30 cellular contexts compared by ENCODE assay signal in the genomic region with DNA sequence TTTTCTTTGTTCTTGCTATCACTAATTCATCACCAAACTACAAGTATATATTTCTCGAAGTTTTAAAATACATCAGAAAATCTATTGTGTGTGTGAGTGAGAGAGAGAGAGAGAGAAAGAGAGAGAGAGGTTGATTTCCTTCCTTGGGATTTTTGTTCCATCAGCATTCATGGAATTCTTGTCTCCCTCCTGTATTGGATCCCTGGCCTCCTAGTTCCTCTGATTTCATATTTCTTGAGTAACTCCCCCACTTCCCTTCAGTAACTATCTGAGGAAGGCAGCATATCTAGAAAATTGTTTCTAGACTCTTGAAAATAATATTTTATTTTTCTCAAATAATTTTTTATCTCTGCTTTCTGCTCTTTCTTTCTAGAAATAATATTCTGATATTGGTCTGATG.
"Had no signal": no experiment of that assay in that cellular context is flagged by ENCODE, and none has a peak within 500 bp of the region (broad histone marks: within the 10 kb centered on the region; RNA-seq: fewer than 3 reads in every experiment).

No MANE protein-coding gene starts in this region.

- H3K4me1 ChIP-seq: body of pancreas, colonic mucosa, foreskin keratinocyte, gastrocnemius medialis, heart left ventricle had no signal

- H3K27ac Mint-ChIP-seq: activated CD4-positive, alpha-beta memory T cell treated with anti-CD3 and anti-CD28 coated beads, Interleukin-2, amount 10 ng/mL, durations not matched to agents 7 days and 5 days; activated CD4-positive, alpha-beta T cell treated with anti-CD3 and anti-CD28 coated beads, Interleukin-2, amount 10 ng/mL, durations not matched to agents 7 days and 5 days; activated naive CD4-positive, alpha-beta T cell treated with anti-CD3 and anti-CD28 coated beads, Interleukin-2, amount 10 ng/mL, durations not matched to agents 7 days and 5 days; activated naive CD4-positive, alpha-beta T cell treated with anti-CD3 and anti-CD28 coated beads, Interleukin-2, amount 50 U/mL, for 72 hours; activated naive CD8-positive, alpha-beta T cell treated with anti-CD3 and anti-CD28 coated beads, Interleukin-2, amount 10 ng/mL, durations not matched to agents 7 days and 5 days; activated T-cell treated with anti-CD3 and anti-CD28 coated beads, Interleukin-2, amount 50 U/mL, for 24 hours; activated T-cell treated with anti-CD3 and anti-CD28 coated beads, Interleukin-2, amount 50 U/mL, for 72 hours; dendritic cell treated with granulocyte-macrophage colony-stimulating factor and Interleukin-4, amounts not matched to agents 40 ng/mL and 50 ng/mL, for 4 days; endodermal cell had no signal

- H3K27ac ChIP-seq: body of pancreas, colonic mucosa, dorsolateral prefrontal cortex, foreskin keratinocyte, gastrocnemius medialis, heart left ventricle had no signal

- H3K27me3 ChIP-seq: body of pancreas, colonic mucosa, dorsolateral prefrontal cortex, foreskin keratinocyte, gastrocnemius medialis, heart left ventricle had no signal

- H3K4me1 Mint-ChIP-seq: activated naive CD8-positive, alpha-beta T cell treated with anti-CD3 and anti-CD28 coated beads, Interleukin-2, amount 10 ng/mL, durations not matched to agents 7 days and 5 days had no signal

- H3K36me3 ChIP-seq: colonic mucosa, gastrocnemius medialis had no signal

- H3K4me3 ChIP-seq: body of pancreas, colonic mucosa, dorsolateral prefrontal cortex, gastrocnemius medialis, heart left ventricle had no signal

- H3K4me3 Mint-ChIP-seq: activated CD4-positive, alpha-beta memory T cell treated with anti-CD3 and anti-CD28 coated beads, Interleukin-2, amount 10 ng/mL, durations not matched to agents 7 days and 5 days; activated CD4-positive, alpha-beta T cell treated with anti-CD3 and anti-CD28 coated beads, Interleukin-2, amount 10 ng/mL, durations not matched to agents 7 days and 5 days; activated naive CD4-positive, alpha-beta T cell treated with anti-CD3 and anti-CD28 coated beads, Interleukin-2, amount 10 ng/mL, durations not matched to agents 7 days and 5 days; activated naive CD8-positive, alpha-beta T cell treated with anti-CD3 and anti-CD28 coated beads, Interleukin-2, amount 10 ng/mL, durations not matched to agents 7 days and 5 days; activated T-cell treated with anti-CD3 and anti-CD28 coated beads, Interleukin-2, amount 50 U/mL, for 24 hours; activated T-cell treated with anti-CD3 and anti-CD28 coated beads, Interleukin-2, amount 50 U/mL, for 72 hours; dendritic cell treated with granulocyte-macrophage colony-stimulating factor and Interleukin-4, amounts not matched to agents 40 ng/mL and 50 ng/mL, for 4 days; endodermal cell had no signal

- H3K27me3 Mint-ChIP-seq: activated CD4-positive, alpha-beta memory T cell treated with anti-CD3 and anti-CD28 coated beads, Interleukin-2, amount 10 ng/mL, durations not matched to agents 7 days and 5 days; activated CD4-positive, alpha-beta T cell treated with anti-CD3 and anti-CD28 coated beads, Interleukin-2, amount 10 ng/mL, durations not matched to agents 7 days and 5 days; activated naive CD4-positive, alpha-beta T cell treated with anti-CD3 and anti-CD28 coated beads, Interleukin-2, amount 10 ng/mL, durations not matched to agents 7 days and 5 days; activated naive CD8-positive, alpha-beta T cell treated with anti-CD3 and anti-CD28 coated beads, Interleukin-2, amount 10 ng/mL, durations not matched to agents 7 days and 5 days; activated T-cell treated with anti-CD3 and anti-CD28 coated beads, Interleukin-2, amount 50 U/mL, for 24 hours; dendritic cell treated with granulocyte-macrophage colony-stimulating factor and Interleukin-4, amounts not matched to agents 40 ng/mL and 50 ng/mL, for 4 days had no signal

- ATAC-seq: activated naive CD4-positive, alpha-beta T cell treated with anti-CD3 and anti-CD28 coated beads, Interleukin-2, amount 50 U/mL, for 72 hours; activated T-cell treated with anti-CD3 and anti-CD28 coated beads, Interleukin-2, amount 50 U/mL, for 72 hours; body of pancreas; esophagus mucosa; foreskin keratinocyte; gastrocnemius medialis; heart left ventricle had no signal

- H3K36me3 Mint-ChIP-seq: activated naive CD4-positive, alpha-beta T cell treated with anti-CD3 and anti-CD28 coated beads, Interleukin-2, amount 50 U/mL, for 72 hours had no signal

- DNase-seq: activated CD4-positive, alpha-beta memory T cell treated with anti-CD3 and anti-CD28 coated beads, Interleukin-2, amount 10 ng/mL, durations not matched to agents 7 days and 5 days; activated CD4-positive, alpha-beta T cell treated with anti-CD3 and anti-CD28 coated beads for 1 hour; activated CD4-positive, alpha-beta T cell treated with anti-CD3 and anti-CD28 coated beads for 4 hours; activated CD4-positive, alpha-beta T cell treated with anti-CD3 and anti-CD28 coated beads, Interleukin-2, amount 10 ng/mL, durations not matched to agents 7 days and 5 days; activated CD4-positive, alpha-beta T cell treated with anti-CD3 and anti-CD28 coated beads, Interleukin-2, amount 50 U/mL, for 4 hours; activated CD8-positive, alpha-beta memory T cell treated with anti-CD3 and anti-CD28 coated beads, Interleukin-2, amount 50 U/mL, for 48 hours; activated gamma-delta T cell; activated naive CD4-positive, alpha-beta T cell; activated naive CD4-positive, alpha-beta T cell treated with anti-CD3 and anti-CD28 coated beads, Interleukin-2, amount 10 ng/mL, durations not matched to agents 7 days and 5 days; activated naive CD8-positive, alpha-beta T cell treated with anti-CD3 and anti-CD28 coated beads, Interleukin-2, amount 10 ng/mL, durations not matched to agents 7 days and 5 days; activated T-cell treated with anti-CD3 and anti-CD28 coated beads for 4 hours; activated T-cell treated with anti-CD3 and anti-CD28 coated beads, Interleukin-2, amount 50 U/mL, for 24 hours; activated T-cell treated with anti-CD3 and anti-CD28 coated beads, Interleukin-2, amount 50 U/mL, for 72 hours; amniotic stem cell; aorta; body of pancreas; central memory CD4-positive, alpha-beta T cell; cerebellar nuclear complex; colonic mucosa; dorsolateral prefrontal cortex; effector memory CD4-positive, alpha-beta T cell; endodermal cell; foreskin keratinocyte; gastrocnemius medialis; glutamatergic neuron; heart left ventricle; T-helper 2 cell had no signal

- H3K9me3 Mint-ChIP-seq: activated CD4-positive, alpha-beta memory T cell treated with anti-CD3 and anti-CD28 coated beads, Interleukin-2, amount 10 ng/mL, durations not matched to agents 7 days and 5 days; activated CD4-positive, alpha-beta T cell treated with anti-CD3 and anti-CD28 coated beads, Interleukin-2, amount 10 ng/mL, durations not matched to agents 7 days and 5 days; activated naive CD4-positive, alpha-beta T cell treated with anti-CD3 and anti-CD28 coated beads, Interleukin-2, amount 10 ng/mL, durations not matched to agents 7 days and 5 days; activated naive CD4-positive, alpha-beta T cell treated with anti-CD3 and anti-CD28 coated beads, Interleukin-2, amount 50 U/mL, for 72 hours; activated naive CD8-positive, alpha-beta T cell treated with anti-CD3 and anti-CD28 coated beads, Interleukin-2, amount 10 ng/mL, durations not matched to agents 7 days and 5 days; activated T-cell treated with anti-CD3 and anti-CD28 coated beads, Interleukin-2, amount 50 U/mL, for 24 hours; activated T-cell treated with anti-CD3 and anti-CD28 coated beads, Interleukin-2, amount 50 U/mL, for 72 hours; dendritic cell treated with granulocyte-macrophage colony-stimulating factor and Interleukin-4, amounts not matched to agents 40 ng/mL and 50 ng/mL, for 4 days; endodermal cell had no signal
